Comparison of ENCODE assay signal across 15 cellular contexts in genomic region chr4:3790006-3790561, GRCh38. TPM values are rescaled to one million over a fixed set of nuclear protein-coding genes. Genes with fewer than 3 reads are reported as not detected.
"Had no signal": no experiment of that assay in that cellular context is flagged by ENCODE, and none has a peak within 500 bp of the region (broad histone marks: within the 10 kb centered on the region; RNA-seq: fewer than 3 reads in every experiment).

No MANE protein-coding gene starts in this region.

- DNase-seq: activated B cell treated with CpG ODN at 0.5 μM for 24 hours; activated CD4-positive, alpha-beta memory T cell treated with anti-CD3 and anti-CD28 coated beads for 36 hours; activated CD4-positive, alpha-beta T cell treated with anti-CD3 and anti-CD28 coated beads for 4 hours; activated T-cell treated with anti-CD3 and anti-CD28 coated beads for 4 hours; cerebellar nuclear complex; cortex of kidney; hypothalamus; occipital lobe; spleen; stimulated activated CD4-positive, alpha-beta T cell treated with anti-CD3 and anti-CD28 coated beads, Interleukin-4, amount 100 ng/mL, for 4 hours had no signal

- H3K27ac ChIP-seq: left lung, spleen, thoracic aorta, upper lobe of left lung had no signal

- H3K36me3 ChIP-seq: left lung, spleen, thoracic aorta, upper lobe of left lung had no signal

- ATAC-seq: left lung; stimulated activated memory B cell treated with anti-CD40 and anti-IgM and Interleukin-4, amounts not matched to agents 10 μg/mL and 1 μg/mL and 100 μg/mL, for 72 hours had no signal

- H3K4me1 ChIP-seq: left lung, spleen, upper lobe of left lung had no signal

- H3K27me3 ChIP-seq: upper lobe of left lung had no signal

- H3K4me3 ChIP-seq: left lung, spleen, thoracic aorta, upper lobe of left lung had no signal

RNA-seq across cellular contexts. Expression of gene ADRA2C, which starts 23.9 kb away (rescaled TPM):
- total RNA-seq: activated B cell treated with CpG ODN at 0.5 μM for 24 hours; activated CD4-positive, alpha-beta memory T cell treated with anti-CD3 and anti-CD28 coated beads for 36 hours; activated T-helper 1 cell treated with anti-CD3 and anti-CD28 coated beads, Interleukin-12 subunit alpha, Interleukin-12 subunit beta, Interleukin-2, Interleukin-4 antibody, amounts not matched to agents 30 ng/mL and 10 ng/mL and 1 ng/mL, durations not matched to agents 14 hours and 24 hours and 36 hours had no signal
